9 cellular contexts compared by ENCODE assay signal in the genomic region with DNA sequence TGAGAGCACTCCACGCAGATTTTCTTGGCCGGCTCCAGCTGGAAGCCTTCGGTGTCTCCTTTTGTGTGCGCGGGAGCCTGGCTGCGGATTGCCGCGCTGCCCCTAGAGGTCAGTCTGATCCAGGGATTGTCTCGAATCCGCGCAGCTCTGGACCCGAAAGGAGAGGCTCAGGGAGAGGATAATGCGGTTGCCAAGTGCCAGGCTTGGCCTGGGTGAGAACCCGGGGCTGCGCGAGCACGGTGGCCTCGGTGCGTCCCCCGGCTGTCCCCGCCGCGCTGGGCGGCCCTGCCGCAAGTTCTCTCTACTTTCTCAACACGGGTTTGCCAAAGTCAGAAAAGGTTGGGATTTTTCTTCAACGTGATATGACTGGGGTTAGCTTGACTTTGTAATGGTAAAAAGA.
DNase-seq lines count a peak whose midpoint lies in the region; ATAC-seq and TF ChIP-seq lines count a peak whose summit lies in the region.
"Had no signal": no experiment of that assay in that cellular context is flagged by ENCODE, and none has a peak within 500 bp of the region (broad histone marks: within the 10 kb centered on the region; RNA-seq: fewer than 3 reads in every experiment).

No MANE protein-coding gene starts in this region.

- H3K36me3 Mint-ChIP-seq in activated naive CD4-positive, alpha-beta T cell treated with anti-CD3 and anti-CD28 coated beads for 36 hours (ENCODE audit: low read depth) = no peaks in the 10 kb centered on the region
- H3K36me3 Mint-ChIP-seq in activated CD8-positive, alpha-beta T cell treated with anti-CD3 and anti-CD28 coated beads, Interleukin-2, amount 10 ng/mL, durations not matched to agents 7 days and 5 days (ENCODE audit: low read depth) = no peaks in the 10 kb centered on the region
- H3K36me3 Mint-ChIP-seq: activated naive CD8-positive, alpha-beta T cell treated with anti-CD3 and anti-CD28 coated beads, Interleukin-2, amount 10 ng/mL, durations not matched to agents 7 days and 5 days had no signal

- peaks cover 22% of the 10 kb centered on the region for H3K27me3 Mint-ChIP-seq in activated naive CD4-positive, alpha-beta T cell treated with anti-CD3 and anti-CD28 coated beads for 36 hours (ENCODE audit: low read depth)
- H3K27me3 Mint-ChIP-seq in activated CD8-positive, alpha-beta T cell treated with anti-CD3 and anti-CD28 coated beads, Interleukin-2, amount 10 ng/mL, durations not matched to agents 7 days and 5 days (ENCODE audit: low read depth) = peaks cover 4% of the 10 kb centered on the region

- POLR2A ChIA-PET in activated CD8-positive, alpha-beta T cell treated with anti-CD3 and anti-CD28 coated beads, Interleukin-2, amount 10 ng/mL, durations not matched to agents 7 days and 5 days (lab: Charles Lee) = no interaction called here

- peak; percentile 28 for DNase-seq in activated naive CD4-positive, alpha-beta T cell treated with anti-CD3 and anti-CD28 coated beads for 36 hours
- DNase-seq in activated naive CD4-positive, alpha-beta T cell treated with anti-CD3 and anti-CD28 coated beads, Interleukin-2, amount 50 U/mL, for 16 hours = no peak
- DNase-seq in NCI-H1694 treated with DMSO at 0.1 percent for 48 hours (lab: John Stamatoyannopoulos, UW) = peak; percentile 93
- peak; percentile 23 for DNase-seq in activated CD8-positive, alpha-beta T cell treated with anti-CD3 and anti-CD28 coated beads, Interleukin-2, amount 10 ng/mL, durations not matched to agents 7 days and 5 days
- DNase-seq in left cardiac atrium = peak; percentile 69
- DNase-seq in retinal pigment epithelial cell (ENCODE audit: low read depth) = peak; percentile 8
- no peak for DNase-seq in NCI-H187 treated with DMSO at 0.1 percent for 48 hours (lab: John Stamatoyannopoulos, UW)
- DNase-seq: activated naive CD8-positive, alpha-beta T cell treated with anti-CD3 and anti-CD28 coated beads, Interleukin-2, amount 10 ng/mL, durations not matched to agents 7 days and 5 days had no signal

- H3K4me1 Mint-ChIP-seq in activated naive CD4-positive, alpha-beta T cell treated with anti-CD3 and anti-CD28 coated beads for 36 hours (ENCODE audit: low read depth) = no peaks in the 10 kb centered on the region
- H3K4me1 Mint-ChIP-seq in activated CD8-positive, alpha-beta T cell treated with anti-CD3 and anti-CD28 coated beads, Interleukin-2, amount 10 ng/mL, durations not matched to agents 7 days and 5 days (ENCODE audit: low read depth) = no peaks in the 10 kb centered on the region
- H3K4me1 Mint-ChIP-seq: activated naive CD8-positive, alpha-beta T cell treated with anti-CD3 and anti-CD28 coated beads, Interleukin-2, amount 10 ng/mL, durations not matched to agents 7 days and 5 days had no signal

- no peak overlapping the region for H3K4me3 Mint-ChIP-seq in activated naive CD4-positive, alpha-beta T cell treated with anti-CD3 and anti-CD28 coated beads for 36 hours
- no peak overlapping the region for H3K4me3 Mint-ChIP-seq in activated CD8-positive, alpha-beta T cell treated with anti-CD3 and anti-CD28 coated beads, Interleukin-2, amount 10 ng/mL, durations not matched to agents 7 days and 5 days
- H3K4me3 Mint-ChIP-seq: activated naive CD8-positive, alpha-beta T cell treated with anti-CD3 and anti-CD28 coated beads, Interleukin-2, amount 10 ng/mL, durations not matched to agents 7 days and 5 days had no signal

- peak; percentile 89 for TF ChIP-seq CTCF in retinal pigment epithelial cell (conservative IDR thresholded peaks at IDR 0.05; ENCODE audit: low read depth, low read length)

- H3K27ac Mint-ChIP-seq in activated naive CD4-positive, alpha-beta T cell treated with anti-CD3 and anti-CD28 coated beads for 36 hours = no peak overlapping the region
- no peak overlapping the region for H3K27ac Mint-ChIP-seq in activated CD8-positive, alpha-beta T cell treated with anti-CD3 and anti-CD28 coated beads, Interleukin-2, amount 10 ng/mL, durations not matched to agents 7 days and 5 days
- H3K27ac Mint-ChIP-seq: activated naive CD8-positive, alpha-beta T cell treated with anti-CD3 and anti-CD28 coated beads, Interleukin-2, amount 10 ng/mL, durations not matched to agents 7 days and 5 days had no signal

- no peaks in the 10 kb centered on the region for H3K9me3 Mint-ChIP-seq in activated naive CD4-positive, alpha-beta T cell treated with anti-CD3 and anti-CD28 coated beads for 36 hours
- H3K9me3 Mint-ChIP-seq in activated CD8-positive, alpha-beta T cell treated with anti-CD3 and anti-CD28 coated beads, Interleukin-2, amount 10 ng/mL, durations not matched to agents 7 days and 5 days (ENCODE audit: insufficient read depth) = no peaks in the 10 kb centered on the region
- H3K9me3 Mint-ChIP-seq: activated naive CD8-positive, alpha-beta T cell treated with anti-CD3 and anti-CD28 coated beads, Interleukin-2, amount 10 ng/mL, durations not matched to agents 7 days and 5 days had no signal

- H3K4me3 ChIP-seq in retinal pigment epithelial cell (ENCODE audit: low read length) = no peak overlapping the region

- intact Hi-C loops in activated naive CD4-positive, alpha-beta T cell treated with anti-CD3 and anti-CD28 coated beads for 36 hours (cut with micrococcal nuclease) = no loop called here
- intact Hi-C loops in left cardiac atrium (cut with DNase I) = loop anchor here in 1 of 2 donors (5.0 kb wide), 1 partner anchor 439 kb away; no protein-coding TSS in a partner anchor

- no peak for ATAC-seq in activated CD8-positive, alpha-beta T cell treated with anti-CD3 and anti-CD28 coated beads, Interleukin-2, amount 10 ng/mL, durations not matched to agents 7 days and 5 days
- peak; percentile 80 to 89 for ATAC-seq in left cardiac atrium
- no peak for ATAC-seq in GM21515 (IDR thresholded peaks at IDR 0.05; ENCODE audit: unreplicated experiment)

- CTCF ChIA-PET in activated naive CD4-positive, alpha-beta T cell treated with anti-CD3 and anti-CD28 coated beads for 36 hours (lab: Charles Lee) = interaction anchor here (0.6 to 1.0 kb wide), 2 partner anchors 59 kb away, joined by 3 to 4 read pairs; no protein-coding TSS in a partner anchor
- CTCF ChIA-PET in activated CD8-positive, alpha-beta T cell treated with anti-CD3 and anti-CD28 coated beads, Interleukin-2, amount 10 ng/mL, durations not matched to agents 7 days and 5 days (lab: Charles Lee) = no interaction called here

Comparison
In these comparisons a context has a peak if more than half of its experiments do, and no peak if none do; other contexts are left out.
1. DNase-seq: peak in activated naive CD4-positive, alpha-beta T cell treated with anti-CD3 and anti-CD28 coated beads for 36 hours (single experiment), NCI-H1694 treated with DMSO at 0.1 percent for 48 hours (single experiment), activated CD8-positive, alpha-beta T cell treated with anti-CD3 and anti-CD28 coated beads, Interleukin-2, amount 10 ng/mL, durations not matched to agents 7 days and 5 days (single experiment), left cardiac atrium (single experiment) and retinal pigment epithelial cell (single experiment); none in activated naive CD4-positive, alpha-beta T cell treated with anti-CD3 and anti-CD28 coated beads, Interleukin-2, amount 50 U/mL, for 16 hours (single experiment) and NCI-H187 treated with DMSO at 0.1 percent for 48 hours (single experiment).
2. ATAC-seq: peak in left cardiac atrium (2 of 2); none in activated CD8-positive, alpha-beta T cell treated with anti-CD3 and anti-CD28 coated beads, Interleukin-2, amount 10 ng/mL, durations not matched to agents 7 days and 5 days (single experiment) and GM21515 (single experiment).